ENCODE assay signal across 8 cellular contexts in the genomic region with DNA sequence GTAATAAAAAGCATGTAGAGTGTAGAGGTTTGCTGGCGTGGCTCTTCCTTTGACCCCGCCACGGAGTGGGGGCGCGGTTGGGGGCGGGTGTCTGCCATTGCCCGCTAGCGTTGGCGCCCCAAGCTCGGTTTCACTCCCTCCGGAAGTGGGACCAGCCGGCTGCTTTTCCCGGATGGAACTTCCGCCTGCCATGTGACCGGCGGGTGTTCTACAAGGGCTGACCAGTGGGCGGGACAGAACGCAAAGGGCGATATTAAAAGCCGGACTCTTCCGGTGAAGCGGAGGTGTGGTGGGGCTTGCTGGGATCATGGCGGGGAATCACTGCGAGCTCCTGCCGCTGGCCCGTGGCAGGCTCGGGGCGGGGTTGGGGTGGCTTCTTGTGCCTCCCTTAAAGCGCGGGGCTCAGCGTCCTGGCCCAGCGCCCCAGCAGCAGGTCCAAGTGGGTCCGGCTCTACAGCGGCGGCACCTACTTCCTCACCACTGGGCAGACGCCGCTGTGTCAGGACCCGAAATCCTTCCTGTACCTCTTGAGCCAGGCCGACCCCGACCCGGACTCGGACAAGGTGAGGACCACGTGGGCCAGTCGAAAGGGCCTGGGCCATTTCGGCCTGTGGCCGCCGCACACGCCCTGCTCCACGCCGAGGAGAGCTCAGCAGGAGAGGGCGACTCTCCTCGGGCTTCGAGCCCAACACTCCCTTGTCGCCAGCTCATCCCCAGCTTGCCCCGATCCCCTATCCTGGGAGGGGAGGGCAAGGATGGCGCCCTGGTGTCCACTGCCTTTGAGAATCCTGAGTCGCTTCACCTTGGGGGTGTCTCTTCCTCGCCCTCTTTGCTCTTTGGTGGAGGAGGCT.
A peak's percentile ranks its signal among the peaks of the same experiment; 100 is the strongest.
DNase-seq lines count a peak whose midpoint lies in the region; ATAC-seq and TF ChIP-seq lines count a peak whose summit lies in the region.

No MANE protein-coding gene starts in this region.

- TSS peak; percentile 64 for BruUV-seq in OCI-LY7 (replicated peaks; lab: Mats Ljungman, UMichigan)

- peak overlapping the region; percentile 95 for H3K4me3 ChIP-seq in OCI-LY7 (ENCODE audit: low read depth, low read length, poor library complexity, severe bottlenecking)
- peak overlapping the region; percentile 72 for H3K4me3 ChIP-seq in epithelial cell of proximal tubule (ENCODE audit: low read depth, low read length)
- peak overlapping the region; percentile 97 for H3K4me3 ChIP-seq in mucosa of descending colon

- H3K4me1 ChIP-seq in OCI-LY7 (ENCODE audit: insufficient read depth, low read length, poor library complexity, severe bottlenecking) (peaks cover 13% of the 10 kb centered on the region), mucosa of descending colon (ENCODE audit: low read depth) (peaks cover 6% of the 10 kb centered on the region)

- peak overlapping the region; percentile 23 for H3K27ac ChIP-seq in OCI-LY7 (ENCODE audit: low read depth, low read length, poor library complexity, severe bottlenecking)

- H3K36me3 ChIP-seq in OCI-LY7 (ENCODE audit: insufficient read depth, low read length) (peaks cover 10% of the 10 kb centered on the region), mucosa of descending colon (ENCODE audit: low read depth) (no peaks in the 10 kb centered on the region)

- intact Hi-C loops in OCI-LY7 (cut with micrococcal nuclease; ENCODE audit: unreplicated experiment) = no loop called here
- intact Hi-C loops in mucosa of descending colon (cut with DNase I, micrococcal nuclease) = no loop called here

- no peaks in the 10 kb centered on the region for H4K20me1 ChIP-seq in OCI-LY7 (ENCODE audit: insufficient read depth, low read length)

- H3K79me2 ChIP-seq in OCI-LY7 (ENCODE audit: insufficient read depth, low read depth, low read length) = peaks cover 3% of the 10 kb centered on the region; the same call in 1 of the 2 replicates

- DNase-seq in COLO829 (ENCODE audit: low spot score) (peak; percentile 99), HuH-7.5 (ENCODE audit: low spot score) (peak; percentile 99), OCI-LY7 (ENCODE audit: low spot score) (peak; percentile 94), activated T-cell treated with anti-CD3 and anti-CD28 coated beads for 4 hours (peak; percentile 72), epithelial cell of proximal tubule (ENCODE audit: low read depth) (peak; percentile 63), mucosa of descending colon (peak; percentile 95 to 97 (median 96))
- DNase-seq in stimulated activated CD8-positive, alpha-beta memory T cell treated with anti-CD3 and anti-CD28 coated beads, Interleukin-2, amount 100 ng/mL, for 48 hours (ENCODE audit: low read depth in 2 of 2) = peak; percentile 88

- no peaks in the 10 kb centered on the region for H3K9me2 ChIP-seq in OCI-LY7 (ENCODE audit: insufficient read depth, low read length)

- TF ChIP-seq CTCF in OCI-LY7 (conservative IDR thresholded peaks at IDR 0.05; ENCODE audit: low read length) (peak; percentile 35; the same call in 1 of the 2 replicates), epithelial cell of proximal tubule (conservative IDR thresholded peaks at IDR 0.05; ENCODE audit: low read depth, low read length) (no peak), mucosa of descending colon (IDR thresholded peaks at IDR 0.05) (no peak)

- CTCF ChIA-PET in OCI-LY7 (lab: Charles Lee; ENCODE audit: unreplicated experiment) = no interaction called here

- ATAC-seq in GM21390 (IDR thresholded peaks at IDR 0.05; ENCODE audit: unreplicated experiment) (peak; percentile 58), mucosa of descending colon (peak; percentile 94)

- H2AFZ ChIP-seq in OCI-LY7 (ENCODE audit: low read length) = peak overlapping the region; percentile 74

- H3K4me2 ChIP-seq in OCI-LY7 (ENCODE audit: low read length) = peak overlapping the region; percentile 81

- H3K9me3 ChIP-seq in OCI-LY7 (ENCODE audit: low read length) (no peaks in the 10 kb centered on the region), mucosa of descending colon (no peaks in the 10 kb centered on the region)

- POLR2A ChIA-PET in OCI-LY7 (lab: Charles Lee) = no interaction called here

Comparison
In these comparisons a context has a peak if more than half of its experiments do, and no peak if none do; other contexts are left out.
1. Peak in every context shown above with its lines: DNase-seq, ATAC-seq, H3K4me3 ChIP-seq and H3K27ac ChIP-seq.